8 cellular contexts compared by ENCODE assay signal in genomic region chr1:218164111-218164929, GRCh38.
A peak's percentile ranks its signal among the peaks of the same experiment; 100 is the strongest.
DNase-seq lines count a peak whose midpoint lies in the region; ATAC-seq, FAIRE-seq and TF ChIP-seq lines count a peak whose summit lies in the region.

No MANE protein-coding gene starts in this region.

- H3K4me3 ChIP-seq in choroid plexus epithelial cell (ENCODE audit: low read depth, low read length) (peak overlapping the region; percentile 49), right lobe of liver (peak overlapping the region; percentile 23 to 40 (median 27)), thoracic aorta (peak overlapping the region; percentile 65)

- TF ChIP-seq CTCF in choroid plexus epithelial cell (conservative IDR thresholded peaks at IDR 0.05; ENCODE audit: low read depth, low read length) = no peak
- TF ChIP-seq CTCF in right lobe of liver (IDR thresholded peaks at IDR 0.05) = no peak
- no peak for TF ChIP-seq CTCF in thoracic aorta (IDR thresholded peaks at IDR 0.05)

- H3K36me3 Mint-ChIP-seq in activated naive CD4-positive, alpha-beta T cell treated with anti-CD3 and anti-CD28 coated beads for 36 hours (ENCODE audit: low read depth) = no peaks in the 10 kb centered on the region

- ATAC-seq in HG02981 (IDR thresholded peaks at IDR 0.05; ENCODE audit: unreplicated experiment) (peak; percentile 50), right lobe of liver (peak; percentile 66 to 85 (median 72)), thoracic aorta (ENCODE audit: insufficient number of reproducible peaks, low FRiP score, low read depth) (no peak)

- peaks cover 15% of the 10 kb centered on the region for H3K4me1 Mint-ChIP-seq in activated naive CD4-positive, alpha-beta T cell treated with anti-CD3 and anti-CD28 coated beads for 36 hours (ENCODE audit: low read depth)

- no peaks in the 10 kb centered on the region for H3K9me3 Mint-ChIP-seq in activated naive CD4-positive, alpha-beta T cell treated with anti-CD3 and anti-CD28 coated beads for 36 hours

- peak; percentile 5 for DNase-seq in activated naive CD4-positive, alpha-beta T cell treated with anti-CD3 and anti-CD28 coated beads for 36 hours
- no peak for DNase-seq in activated naive CD4-positive, alpha-beta T cell (lab: John Stamatoyannopoulos, UW)
- peak; percentile 85 for DNase-seq in NCI-H82 (lab: John Stamatoyannopoulos, UW)
- peak; percentile 24 for DNase-seq in choroid plexus epithelial cell (ENCODE audit: low read depth)
- DNase-seq in right lobe of liver = peak in 2 of 3 donors; percentile 37 to 50
- no peak for DNase-seq in thoracic aorta (ENCODE audit: low spot score)
- no peak for DNase-seq in H54 (ENCODE audit: insufficient read length, low spot score)

- 2% methylated on average over 23 of the region's 68 CpGs for WGBS in right lobe of liver (ENCODE audit: insufficient coverage, low coverage, low lambda C conversion rate, missing lambda C conversion rate)

- H3K36me3 ChIP-seq in right lobe of liver (no peaks in the 10 kb centered on the region), thoracic aorta (no peaks in the 10 kb centered on the region)

- H3K27ac ChIP-seq in right lobe of liver = no peak overlapping the region
- no peak overlapping the region for H3K27ac ChIP-seq in thoracic aorta

- CTCF ChIA-PET in activated naive CD4-positive, alpha-beta T cell treated with anti-CD3 and anti-CD28 coated beads for 36 hours (lab: Charles Lee) = no interaction called here

- H3K4me3 Mint-ChIP-seq in activated naive CD4-positive, alpha-beta T cell treated with anti-CD3 and anti-CD28 coated beads for 36 hours = peak overlapping the region; percentile 53

- FAIRE-seq in H54 (lab: Jason Lieb, UNC) = no peak

- no peaks in the 10 kb centered on the region for H3K9me3 ChIP-seq in right lobe of liver
- H3K9me3 ChIP-seq in thoracic aorta = no peaks in the 10 kb centered on the region

- H3K27me3 Mint-ChIP-seq in activated naive CD4-positive, alpha-beta T cell treated with anti-CD3 and anti-CD28 coated beads for 36 hours (ENCODE audit: low read depth) = peaks cover 58% of the 10 kb centered on the region

- TF ChIP-seq POLR2A in right lobe of liver (IDR thresholded peaks at IDR 0.05) = no peak
- no peak for TF ChIP-seq POLR2A in H54 (IDR thresholded peaks at IDR 0.05; ENCODE audit: low read depth, low read length)

- H3K4me1 ChIP-seq in right lobe of liver (peaks cover 0 to 20% (median 0%) of the 10 kb centered on the region in 4 donors), thoracic aorta (ENCODE audit: control insufficient read depth in 1 of 2, low read depth in 2 of 2) (peaks cover 9 to 21% of the 10 kb centered on the region in 2 donors)

- peaks cover 0 to 38% of the 10 kb centered on the region in 2 donors for H3K27me3 ChIP-seq in right lobe of liver
- H3K27me3 ChIP-seq in thoracic aorta (replicated peaks; ENCODE audit: insufficient read depth) = peaks cover 34% of the 10 kb centered on the region

- intact Hi-C loops in activated naive CD4-positive, alpha-beta T cell treated with anti-CD3 and anti-CD28 coated beads for 36 hours (cut with micrococcal nuclease) = loop anchor here (10.0 kb wide), 1 partner anchor 410 kb away; no protein-coding TSS in a partner anchor
- intact Hi-C loops in right lobe of liver (cut with DNase I) = no loop called here

- H3K27ac Mint-ChIP-seq in activated naive CD4-positive, alpha-beta T cell treated with anti-CD3 and anti-CD28 coated beads for 36 hours = no peak overlapping the region

Comparison
In these comparisons a context has a peak if more than half of its experiments do, and no peak if none do; other contexts are left out.
1. DNase-seq: peak in activated naive CD4-positive, alpha-beta T cell treated with anti-CD3 and anti-CD28 coated beads for 36 hours (single experiment), NCI-H82 (single experiment), choroid plexus epithelial cell (single experiment) and right lobe of liver (2 of 3); none in activated naive CD4-positive, alpha-beta T cell (0 of 4), thoracic aorta (single experiment) and H54 (single experiment).
2. Peak in every context shown above with its lines, with median percentiles within 50 percentile points of each other: H3K4me3 ChIP-seq.